8 cellular contexts compared by ENCODE assay signal in genomic region chr6:90080876-90081464, GRCh38.
DNase-seq lines count a peak whose midpoint lies in the region; ATAC-seq and TF ChIP-seq lines count a peak whose summit lies in the region.

No MANE protein-coding gene starts in this region.

- no peak overlapping the region for H3K4me2 ChIP-seq in PC-3 (ENCODE audit: low read length)

- peaks cover 60% of the 10 kb centered on the region for H3K27me3 Mint-ChIP-seq in activated CD4-positive, alpha-beta memory T cell treated with anti-CD3 and anti-CD28 coated beads, Interleukin-2, amount 10 ng/mL, durations not matched to agents 7 days and 5 days

- H3K9me3 Mint-ChIP-seq in activated CD4-positive, alpha-beta memory T cell treated with anti-CD3 and anti-CD28 coated beads, Interleukin-2, amount 10 ng/mL, durations not matched to agents 7 days and 5 days: no peaks in the 10 kb centered on the region

- H2AFZ ChIP-seq in PC-3 (ENCODE audit: low read length): no peak overlapping the region

- H4K20me1 ChIP-seq in PC-3 (ENCODE audit: low read length): no peaks in the 10 kb centered on the region

- peak overlapping the region; percentile 75 for H3K27ac Mint-ChIP-seq in activated CD4-positive, alpha-beta memory T cell treated with anti-CD3 and anti-CD28 coated beads, Interleukin-2, amount 10 ng/mL, durations not matched to agents 7 days and 5 days

- BruUV-seq in PC-3 (replicated peaks; lab: Mats Ljungman, UMichigan): no TSS peak

- ATAC-seq in GM19035 (IDR thresholded peaks at IDR 0.05; ENCODE audit: unreplicated experiment) (peak; percentile 84), HG03139 (IDR thresholded peaks at IDR 0.05; ENCODE audit: unreplicated experiment) (peak; percentile 73), PC-3 (no peak), body of pancreas (no peak)

- no peak overlapping the region for H3K4me3 ChIP-seq in PC-3 (ENCODE audit: low read length)
- H3K4me3 ChIP-seq in body of pancreas: no peak overlapping the region
- no peak overlapping the region for H3K4me3 ChIP-seq in lower leg skin (ENCODE audit: low read depth, poor library complexity, severe bottlenecking)

- TF ChIP-seq POLR2A in body of pancreas (IDR thresholded peaks at IDR 0.05) (no peak), lower leg skin (IDR thresholded peaks at IDR 0.05) (no peak)

- peak overlapping the region; percentile 76 for H3K4me3 Mint-ChIP-seq in activated CD4-positive, alpha-beta memory T cell treated with anti-CD3 and anti-CD28 coated beads, Interleukin-2, amount 10 ng/mL, durations not matched to agents 7 days and 5 days

- no peaks in the 10 kb centered on the region for H3K79me2 ChIP-seq in PC-3 (ENCODE audit: low read length)

- H3K4me1 ChIP-seq in PC-3 (ENCODE audit: insufficient read depth, low read length) (peaks cover 3% of the 10 kb centered on the region), body of pancreas (no peaks in the 10 kb centered on the region)

- no peaks in the 10 kb centered on the region for H3F3A ChIP-seq in PC-3 (ENCODE audit: low read length, unreplicated experiment)

- H3K36me3 ChIP-seq in PC-3 (ENCODE audit: low read depth, low read length) (no peaks in the 10 kb centered on the region), body of pancreas (replicated peaks in 1 of 2; ENCODE audit: insufficient read depth in 1 of 2, low read depth in 2 of 2) (no peaks in the 10 kb centered on the region)

- peaks cover 37% of the 10 kb centered on the region for H3K36me3 Mint-ChIP-seq in activated CD4-positive, alpha-beta memory T cell treated with anti-CD3 and anti-CD28 coated beads, Interleukin-2, amount 10 ng/mL, durations not matched to agents 7 days and 5 days (ENCODE audit: low read depth)

- no peaks in the 10 kb centered on the region for H3K9me2 ChIP-seq in PC-3 (replicated peaks; ENCODE audit: low read length)

- TF ChIP-seq CTCF in PC-3 (conservative IDR thresholded peaks at IDR 0.05; ENCODE audit: low read depth, low read length): no peak
- TF ChIP-seq CTCF in body of pancreas (IDR thresholded peaks at IDR 0.05): no peak
- TF ChIP-seq CTCF in lower leg skin (IDR thresholded peaks at IDR 0.05): no peak

- POLR2A ChIA-PET in activated CD4-positive, alpha-beta memory T cell treated with anti-CD3 and anti-CD28 coated beads, Interleukin-2, amount 10 ng/mL, durations not matched to agents 7 days and 5 days (lab: Charles Lee): interaction anchor here (0.6 to 1.5 kb wide), 12 partner anchors 27 to 394 kb away, joined by 3 to 6 read pairs (median 3); no protein-coding TSS in a partner anchor
- POLR2A ChIA-PET in PC-3 (lab: Charles Lee; ENCODE audit: unreplicated experiment): no interaction called here

- H3K9ac ChIP-seq in PC-3 (ENCODE audit: low read length): no peak overlapping the region

- intact Hi-C loops in PC-3 (cut with micrococcal nuclease) (loop anchor here (10.0 kb wide), 1 partner anchor 204 kb away; no protein-coding TSS in a partner anchor), body of pancreas (cut with DNase I) (no loop called here), lower leg skin (cut with DNase I; ENCODE audit: low total_unique reads) (no loop called here)

- H3K9me3 ChIP-seq in PC-3 (ENCODE audit: low read length): no peaks in the 10 kb centered on the region
- no peaks in the 10 kb centered on the region for H3K9me3 ChIP-seq in body of pancreas

- peaks cover 82% of the 10 kb centered on the region for H3K4me1 Mint-ChIP-seq in activated CD4-positive, alpha-beta memory T cell treated with anti-CD3 and anti-CD28 coated beads, Interleukin-2, amount 10 ng/mL, durations not matched to agents 7 days and 5 days

- CTCF ChIA-PET in activated CD4-positive, alpha-beta memory T cell treated with anti-CD3 and anti-CD28 coated beads, Interleukin-2, amount 10 ng/mL, durations not matched to agents 7 days and 5 days (lab: Charles Lee): no interaction called here
- CTCF ChIA-PET in PC-3 (lab: Charles Lee): no interaction called here

- DNase-seq in activated CD4-positive, alpha-beta memory T cell treated with anti-CD3 and anti-CD28 coated beads, Interleukin-2, amount 10 ng/mL, durations not matched to agents 7 days and 5 days: peak; percentile 86
- peak; percentile 61 for DNase-seq in stimulated activated CD4-positive, alpha-beta T cell treated with anti-CD3 and anti-CD28 coated beads, Interleukin-12 subunit alpha, Interleukin-12 subunit beta, amount 100 ng/mL, for 4 hours
- DNase-seq in PC-3 (no peak), body of pancreas (no peak), lower leg skin (ENCODE audit: low spot score in 2 of 2) (no peak), NCI-H2227 treated with DMSO at 0.1 percent for 48 hours (lab: John Stamatoyannopoulos, UW) (no peak)

- no peak overlapping the region for H3K27ac ChIP-seq in PC-3 (ENCODE audit: low read length)
- no peak overlapping the region for H3K27ac ChIP-seq in body of pancreas

- 79 to 86% methylated on average over 9 of the region's 9 CpGs for WGBS in body of pancreas, 2 donors
- WGBS in lower leg skin, 2 donors: 86% methylated on average over 9 of the region's 9 CpGs

- no peaks in the 10 kb centered on the region for H3K27me3 ChIP-seq in PC-3 (ENCODE audit: low read length)
- no peaks in the 10 kb centered on the region for H3K27me3 ChIP-seq in body of pancreas

Comparison
In these comparisons a context has a peak if more than half of its experiments do, and no peak if none do; other contexts are left out.
1. ATAC-seq: peak in GM19035 (single experiment) and HG03139 (single experiment); none in PC-3 (single experiment) and body of pancreas (single experiment).
2. DNase-seq: peak in activated CD4-positive, alpha-beta memory T cell treated with anti-CD3 and anti-CD28 coated beads, Interleukin-2, amount 10 ng/mL, durations not matched to agents 7 days and 5 days (single experiment) and stimulated activated CD4-positive, alpha-beta T cell treated with anti-CD3 and anti-CD28 coated beads, Interleukin-12 subunit alpha, Interleukin-12 subunit beta, amount 100 ng/mL, for 4 hours (single experiment); none in PC-3 (single experiment), body of pancreas (0 of 4), lower leg skin (0 of 2) and NCI-H2227 treated with DMSO at 0.1 percent for 48 hours (single experiment).